Comparison of ENCODE assay signal across 10 cellular contexts in genomic region chr14:32074887-32075572, GRCh38. TPM values are rescaled to one million over a fixed set of nuclear protein-coding genes. Genes with fewer than 3 reads are reported as not detected.
DNase-seq lines count a peak whose midpoint lies in the region; ATAC-seq, FAIRE-seq and TF ChIP-seq lines count a peak whose summit lies in the region.
"Had no signal": no experiment of that assay in that cellular context is flagged by ENCODE, and none has a peak within 500 bp of the region (broad histone marks: within the 10 kb centered on the region; RNA-seq: fewer than 3 reads in every experiment).

No MANE protein-coding gene starts in this region.

- H3K9me1 ChIP-seq in keratinocyte (ENCODE audit: control insufficient read depth, extremely low read depth, insufficient read depth, low read length) = no peaks in the 10 kb centered on the region

- H3K4me2 ChIP-seq in keratinocyte (ENCODE audit: control insufficient read depth, extremely low read depth, insufficient read depth, low read depth, low read length) = peak overlapping the region; percentile 85

- peak overlapping the region; percentile 90 for H3K27ac Mint-ChIP-seq in stimulated activated memory B cell treated with anti-CD40 and anti-IgM and Interleukin-4, amounts not matched to agents 10 μg/mL and 1 μg/mL and 100 μg/mL, for 72 hours

- DNase-seq in HTR-8/SVneo (ENCODE audit: insufficient read length, low spot score) = no peak
- DNase-seq in ascending aorta (ENCODE audit: low spot score in 2 of 2) = no peak
- DNase-seq in keratinocyte (ENCODE audit: low read depth, low spot score) = no peak
- no peak for DNase-seq in NCI-H2196 treated with DMSO at 0.1 percent for 48 hours (lab: John Stamatoyannopoulos, UW; ENCODE audit: unreplicated experiment)
- DNase-seq in erythroblast (lab: John Stamatoyannopoulos, UW) = no peak
- DNase-seq in stimulated activated CD4-positive, alpha-beta T cell treated with anti-CD3 and anti-CD28 coated beads, Interleukin-15, amount 100 ng/mL, for 24 hours = no peak
- DNase-seq: effector memory CD4-positive, alpha-beta T cell; NCI-H510A had no signal

- no peak for ATAC-seq in stimulated activated memory B cell treated with anti-CD40 and anti-IgM and Interleukin-4, amounts not matched to agents 10 μg/mL and 1 μg/mL and 100 μg/mL, for 72 hours
- no peak for ATAC-seq in GM19467 (IDR thresholded peaks at IDR 0.05; ENCODE audit: unreplicated experiment)

- H3K9me3 ChIP-seq in ascending aorta (no peaks in the 10 kb centered on the region), keratinocyte (ENCODE audit: control insufficient read depth, low read depth, low read length) (no peaks in the 10 kb centered on the region)

- no peak overlapping the region for H3K4me3 Mint-ChIP-seq in stimulated activated memory B cell treated with anti-CD40 and anti-IgM and Interleukin-4, amounts not matched to agents 10 μg/mL and 1 μg/mL and 100 μg/mL, for 72 hours

- H3K4me1 ChIP-seq in ascending aorta (peaks cover 0 to 19% of the 10 kb centered on the region in 2 donors), keratinocyte (ENCODE audit: control insufficient read depth, extremely low read depth, insufficient read depth, low read length) (peaks cover 9% of the 10 kb centered on the region)

- FAIRE-seq in HTR-8/SVneo (lab: Jason Lieb, UNC) = peak; percentile 16
- FAIRE-seq in keratinocyte (lab: Jason Lieb, UNC) = peak; percentile 17

- intact Hi-C loops in ascending aorta (cut with DNase I) = loop anchor here (5.0 to 10.0 kb wide), 10 partner anchors 52 to 1987 kb away; partner anchors contain the start of genes HEATR5A, HECTD1 and NPAS3

- H2AFZ ChIP-seq in keratinocyte (ENCODE audit: control insufficient read depth, low read length) = peak overlapping the region; percentile 52

- peaks cover 37% of the 10 kb centered on the region for H3K79me2 ChIP-seq in keratinocyte (ENCODE audit: control insufficient read depth, insufficient read depth, low read length)

- H3K27ac ChIP-seq in ascending aorta (peak overlapping the region; percentile 90 to 97), keratinocyte (ENCODE audit: control insufficient read depth, insufficient read depth, low read length) (peak overlapping the region; percentile 97)

- H3K4me1 Mint-ChIP-seq in stimulated activated memory B cell treated with anti-CD40 and anti-IgM and Interleukin-4, amounts not matched to agents 10 μg/mL and 1 μg/mL and 100 μg/mL, for 72 hours = peaks cover 26% of the 10 kb centered on the region

- H3K27me3 ChIP-seq in ascending aorta = no peaks in the 10 kb centered on the region
- H3K27me3 ChIP-seq in keratinocyte (ENCODE audit: control insufficient read depth, extremely low read depth, insufficient read depth, low read length) = no peaks in the 10 kb centered on the region

- H3K9ac ChIP-seq in keratinocyte (ENCODE audit: control insufficient read depth, extremely low read depth, insufficient read depth, low read length) = peak overlapping the region; percentile 98

- H3K36me3 Mint-ChIP-seq in stimulated activated memory B cell treated with anti-CD40 and anti-IgM and Interleukin-4, amounts not matched to agents 10 μg/mL and 1 μg/mL and 100 μg/mL, for 72 hours = no peaks in the 10 kb centered on the region

- dilution Hi-C loops in keratinocyte (cut with MboI; ENCODE audit: extremely low pct_ligation_motif_present, low sequenced_read_pairs) = no loop called here

- H3K36me3 ChIP-seq in ascending aorta (no peaks in the 10 kb centered on the region), keratinocyte (ENCODE audit: control insufficient read depth in 2 of 2, extremely low read depth in 1 of 2, insufficient read depth in 2 of 2, low read length in 2 of 2) (no peaks in the 10 kb centered on the region)

- no peaks in the 10 kb centered on the region for H3K9me3 Mint-ChIP-seq in stimulated activated memory B cell treated with anti-CD40 and anti-IgM and Interleukin-4, amounts not matched to agents 10 μg/mL and 1 μg/mL and 100 μg/mL, for 72 hours

- TF ChIP-seq CTCF in ascending aorta (IDR thresholded peaks at IDR 0.05) (no peak), keratinocyte (optimal IDR thresholded peaks at IDR 0.05 in 1 of 3, IDR thresholded peaks at IDR 0.05 in 1 of 3, conservative IDR thresholded peaks at IDR 0.05 in 1 of 3; ENCODE audit: extremely low read depth in 1 of 3, insufficient read depth in 2 of 3, low read length in 3 of 3) (no peak)

- H3K4me3 ChIP-seq in ascending aorta = peak overlapping the region; percentile 64 to 82
- peak overlapping the region; percentile 83 to 93 (median 86) for H3K4me3 ChIP-seq in keratinocyte (ENCODE audit: control insufficient read depth in 2 of 3, extremely low read depth in 1 of 3, insufficient read depth in 2 of 3, low read depth in 1 of 3, low read length in 3 of 3)

- no peaks in the 10 kb centered on the region for H3K27me3 Mint-ChIP-seq in stimulated activated memory B cell treated with anti-CD40 and anti-IgM and Interleukin-4, amounts not matched to agents 10 μg/mL and 1 μg/mL and 100 μg/mL, for 72 hours

- H4K20me1 ChIP-seq in keratinocyte (ENCODE audit: control insufficient read depth, extremely low read depth, insufficient read depth, low read length) = no peaks in the 10 kb centered on the region

- TF ChIP-seq POLR2A in erythroblast (IDR thresholded peaks at IDR 0.05; ENCODE audit: low read length) = no peak

RNA-seq across cellular contexts. Expression of gene ARHGAP5, which starts 2.1 kb away (rescaled TPM):
- 32.6 TPM for total RNA-seq in ascending aorta
- polyA plus RNA-seq in keratinocyte = 24.4 to 43.1 TPM (median 32.8 TPM) in 3 replicates
- 164 TPM for polyA plus RNA-seq in keratinocyte (2011; ENCODE audit: low read depth)
- 22.3 and 48.7 TPM in 2 replicates for polyA plus RNA-seq in keratinocyte (2011; cell fraction: cytosol; rRNA removed)
- polyA plus RNA-seq in keratinocyte (2011; cell fraction: nucleus; rRNA removed) = 43.8 and 56.0 TPM in 2 replicates
- 31.6 and 43.1 TPM in 2 replicates for polyA plus RNA-seq in keratinocyte (2012; ENCODE audit: low replicate concordance)
- 5.9 to 112 TPM (median 57.8 TPM) in 3 replicates for polyA minus RNA-seq in keratinocyte
- 58.7 TPM for polyA minus RNA-seq in keratinocyte (2011; cell fraction: cytosol; rRNA and poly(A)+ RNA removed)
- 48.2 and 107 TPM in 2 replicates for polyA minus RNA-seq in keratinocyte (2011; cell fraction: nucleus; rRNA and poly(A)+ RNA removed)
